ENCODE assay signal across 17 cellular contexts in genomic region chr7:132417037-132417906, GRCh38.
A peak's percentile ranks its signal among the peaks of the same experiment; 100 is the strongest.
DNase-seq lines count a peak whose midpoint lies in the region; ATAC-seq and TF ChIP-seq lines count a peak whose summit lies in the region.
"Had no signal": no experiment of that assay in that cellular context is flagged by ENCODE, and none has a peak within 500 bp of the region (broad histone marks: within the 10 kb centered on the region; RNA-seq: fewer than 3 reads in every experiment).

No MANE protein-coding gene starts in this region.

- no peaks in the 10 kb centered on the region for H3K79me2 ChIP-seq in neural cell (replicated peaks; ENCODE audit: insufficient read depth, low read length)

- no peak overlapping the region for H3K4me3 ChIP-seq in cardiac muscle cell
- H3K4me3 ChIP-seq in right atrium auricular region: no peak overlapping the region
- no peak overlapping the region for H3K4me3 ChIP-seq in fibroblast of pulmonary artery (replicated peaks; ENCODE audit: low read depth, low read length)
- peak overlapping the region; percentile 24 for H3K4me3 ChIP-seq in neural cell (ENCODE audit: low read length)
- no peak overlapping the region for H3K4me3 ChIP-seq in aorta (ENCODE audit: low read length in 2 of 2)

- TF ChIP-seq EP300 in neural cell (conservative IDR thresholded peaks at IDR 0.05; ENCODE audit: poor library complexity, severe bottlenecking): no peak

- no peaks in the 10 kb centered on the region for H4K20me1 ChIP-seq in neural cell (ENCODE audit: insufficient read depth)

- no peaks in the 10 kb centered on the region for H3F3A ChIP-seq in neural cell (ENCODE audit: insufficient read depth, low read length, poor library complexity, severe bottlenecking)

- ATAC-seq in aorta (ENCODE audit: low FRiP score) (no peak), esophagus mucosa (no peak), GM19324 (IDR thresholded peaks at IDR 0.05; ENCODE audit: low FRiP score, unreplicated experiment) (no peak), HG02588 (IDR thresholded peaks at IDR 0.05; ENCODE audit: unreplicated experiment) (no peak)

- intact Hi-C loops in aorta (cut with DNase I): loop anchor here in 1 of 2 donors (10.0 kb wide), 1 partner anchor 472 kb away; no protein-coding TSS in a partner anchor

- H3K27me3 ChIP-seq in cardiac muscle cell: no peaks in the 10 kb centered on the region
- H3K27me3 ChIP-seq in right atrium auricular region: no peaks in the 10 kb centered on the region
- H3K27me3 ChIP-seq in neural cell (ENCODE audit: insufficient read depth, low read depth, low read length): no peaks in the 10 kb centered on the region
- H3K27me3 ChIP-seq in aorta (ENCODE audit: control insufficient read depth in 1 of 2, insufficient read depth in 2 of 2, low read length in 1 of 2): no peaks in the 10 kb centered on the region

- H3K27ac ChIP-seq in cardiac muscle cell: peak overlapping the region; percentile 63
- H3K27ac ChIP-seq in right atrium auricular region: no peak overlapping the region
- H3K27ac ChIP-seq in neural cell (ENCODE audit: low read length): peak overlapping the region; percentile 72
- peak overlapping the region; percentile 44 to 47 for H3K27ac ChIP-seq in aorta (ENCODE audit: low read depth in 1 of 2, low read length in 2 of 2)
- H3K27ac ChIP-seq: C4-2B had no signal

- H3K36me3 ChIP-seq in cardiac muscle cell (no peaks in the 10 kb centered on the region), right atrium auricular region (no peaks in the 10 kb centered on the region), neural cell (ENCODE audit: insufficient read depth, low read length) (no peaks in the 10 kb centered on the region), aorta (ENCODE audit: control insufficient read depth in 1 of 2, insufficient read depth in 2 of 2, low read length in 1 of 2) (no peaks in the 10 kb centered on the region)

- H3K9ac ChIP-seq in neural cell (ENCODE audit: low read length): no peak overlapping the region

- H3K4me1 ChIP-seq in cardiac muscle cell (ENCODE audit: low read depth) (peaks cover 53% of the 10 kb centered on the region), right atrium auricular region (peaks cover 0 to 34% of the 10 kb centered on the region in 2 donors), aorta (ENCODE audit: control insufficient read depth in 1 of 2, insufficient read depth in 2 of 2, low read length in 2 of 2) (peaks cover 0 to 2% of the 10 kb centered on the region in 2 donors)

- WGBS in aorta, 2 donors: 19 to 26% methylated on average over 10 of the region's 10 CpGs

- H3K4me2 ChIP-seq in neural cell (ENCODE audit: low read length): peak overlapping the region; percentile 36

- no peak overlapping the region for H2AFZ ChIP-seq in neural cell (ENCODE audit: low read depth, low read length)

- TF ChIP-seq CTCF in cardiac muscle cell (IDR thresholded peaks at IDR 0.05; ENCODE audit: low read depth, low read length): no peak
- no peak for TF ChIP-seq CTCF in right atrium auricular region (IDR thresholded peaks at IDR 0.05)
- no peak for TF ChIP-seq CTCF in fibroblast of pulmonary artery (IDR thresholded peaks at IDR 0.05; ENCODE audit: low read length, missing control alignments)
- TF ChIP-seq CTCF in neural cell (IDR thresholded peaks at IDR 0.05; ENCODE audit: poor library complexity, severe bottlenecking): no peak

- H3K9me2 ChIP-seq in neural cell (ENCODE audit: insufficient read depth, low read length): no peaks in the 10 kb centered on the region

- DNase-seq in cardiac muscle cell (ENCODE audit: low read depth in 1 of 2, low spot score in 1 of 2) (peak; percentile 73 to 94), right atrium auricular region (ENCODE audit: low spot score) (no peak), fibroblast of pulmonary artery (ENCODE audit: low read depth) (peak; percentile 76), aorta (no peak)
- DNase-seq: COR-L47, H7, NCI-H1105 treated with DMSO at 0.1 percent for 48 hours, NCI-H1694 treated with DMSO at 0.1 percent for 48 hours, NCI-H2107, NCI-H2227 treated with DMSO at 0.1 percent for 48 hours, NCI-H524 treated with DMSO at 0.1 percent for 48 hours, SHP77 had no signal

- TF ChIP-seq RAD21 in neural cell (conservative IDR thresholded peaks at IDR 0.05): no peak

- H3K9me3 ChIP-seq in cardiac muscle cell (ENCODE audit: low read depth): no peaks in the 10 kb centered on the region
- H3K9me3 ChIP-seq in right atrium auricular region: no peaks in the 10 kb centered on the region
- no peaks in the 10 kb centered on the region for H3K9me3 ChIP-seq in neural cell (ENCODE audit: low read length)
- no peaks in the 10 kb centered on the region for H3K9me3 ChIP-seq in aorta (ENCODE audit: control insufficient read depth, low read length)

TF ChIP-seq in neural cell, 6 proteins besides CTCF, POLR2A, EP300 and RAD21:
- no peak for TF ChIP-seq REST (IDR thresholded peaks at IDR 0.05; ENCODE audit: borderline replicate concordance)
- TF ChIP-seq POLR2AphosphoS5 (IDR thresholded peaks at IDR 0.05): peak; percentile 42

Comparison
In these comparisons a context has a peak if more than half of its experiments do, and no peak if none do; other contexts are left out.
1. DNase-seq: peak in cardiac muscle cell (2 of 2) and fibroblast of pulmonary artery (single experiment); none in right atrium auricular region (single experiment) and aorta (0 of 2).
2. H3K27ac ChIP-seq: peak in cardiac muscle cell (single experiment), neural cell (single experiment) and aorta (2 of 2); none in right atrium auricular region (0 of 2).